1 cellular context compared by ENCODE assay signal in genomic region chr1:183210678-183211077, GRCh38.
TF ChIP-seq lines count a peak whose summit lies in the region.

No MANE protein-coding gene starts in this region.

TF ChIP-seq in HepG2, 621 proteins besides CTCF, POLR2A, EP300 and RAD21 (continued from another document):
- no peak for TF ChIP-seq CEBPZ (IDR thresholded peaks at IDR 0.05; ENCODE audit: low read length)
- TF ChIP-seq FOXO1 (CRISPR knock-in tag; IDR thresholded peaks at IDR 0.05), result no peak
